In the genomic region with DNA sequence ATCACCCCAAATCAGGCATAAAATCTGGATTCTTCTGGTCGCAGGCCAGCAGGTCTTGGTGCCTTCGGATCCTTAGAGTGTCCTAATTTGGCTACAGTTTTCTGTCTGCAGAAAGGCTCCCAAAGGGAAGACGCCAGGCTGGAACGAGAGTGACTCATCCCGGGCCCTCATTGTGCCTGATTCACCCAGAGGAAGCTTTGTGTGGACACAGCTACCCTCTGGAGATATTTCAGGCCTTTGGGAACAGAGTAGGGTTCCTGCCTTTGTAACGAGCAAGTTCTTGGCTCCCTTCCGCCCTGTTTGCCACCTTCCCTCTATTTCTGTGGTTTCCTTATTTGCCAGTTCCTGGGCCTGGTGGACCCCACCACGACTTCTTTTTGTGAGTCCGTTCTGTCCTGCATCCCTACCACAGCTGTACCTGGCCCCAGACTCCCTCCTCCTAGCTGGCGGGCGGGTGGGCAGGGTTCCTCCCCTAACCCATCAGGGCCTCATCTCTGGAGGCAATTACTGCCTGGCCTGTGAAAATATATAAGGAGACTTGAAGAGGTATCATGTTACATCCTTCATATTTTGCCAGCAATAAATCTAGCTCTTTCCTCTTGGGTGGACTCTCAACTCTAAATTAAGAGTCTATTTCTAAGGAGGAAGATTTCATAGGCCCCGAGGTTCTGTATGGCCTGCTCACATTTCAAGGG, we compare ENCODE assay signal across 13 cellular contexts.
DNase-seq lines count a peak whose midpoint lies in the region; ATAC-seq and TF ChIP-seq lines count a peak whose summit lies in the region.
"Had no signal": no experiment of that assay in that cellular context is flagged by ENCODE, and none has a peak within 500 bp of the region (broad histone marks: within the 10 kb centered on the region; RNA-seq: fewer than 3 reads in every experiment).

No MANE protein-coding gene starts in this region.

- H3K4me2 ChIP-seq in fibroblast of lung (ENCODE audit: extremely low read depth, insufficient read depth, low read length): no peak overlapping the region
- H3K4me2 ChIP-seq: neural progenitor cell had no signal

- H3K36me3 ChIP-seq in fibroblast of lung (ENCODE audit: control insufficient read depth, insufficient read depth, low read length) (no peaks in the 10 kb centered on the region), gastrocnemius medialis (no peaks in the 10 kb centered on the region)
- H3K36me3 ChIP-seq: neural progenitor cell had no signal

- peak overlapping the region; percentile 27 for H2AFZ ChIP-seq in fibroblast of lung (ENCODE audit: low read length)
- H2AFZ ChIP-seq: neural progenitor cell had no signal

- intact Hi-C loops in gastrocnemius medialis (cut with DNase I; ENCODE audit: low total_unique reads): no loop called here

- H3K27ac ChIP-seq in fibroblast of lung (ENCODE audit: insufficient read depth, low read length) (peak overlapping the region; percentile 44), gastrocnemius medialis (peak overlapping the region; percentile 52 to 77 (median 61))
- H3K27ac ChIP-seq: neural progenitor cell, testis had no signal

- H3K9me3 ChIP-seq in fibroblast of lung (ENCODE audit: control insufficient read depth, insufficient read depth, low read depth, low read length) (no peaks in the 10 kb centered on the region), gastrocnemius medialis (no peaks in the 10 kb centered on the region)
- H3K9me3 ChIP-seq: testis had no signal

- H3K27me3 ChIP-seq in fibroblast of lung (ENCODE audit: control insufficient read depth, insufficient read depth, low read length) (no peaks in the 10 kb centered on the region), gastrocnemius medialis (no peaks in the 10 kb centered on the region)
- H3K27me3 ChIP-seq: neural progenitor cell, testis had no signal

- H3K4me1 ChIP-seq in fibroblast of lung (ENCODE audit: control insufficient read depth, extremely low read depth, insufficient read depth, low read length) (peaks cover 31% of the 10 kb centered on the region), gastrocnemius medialis (peaks cover 12 to 16% of the 10 kb centered on the region in 2 donors)
- H3K4me1 ChIP-seq: neural progenitor cell had no signal

- no peak for ATAC-seq in gastrocnemius medialis
- ATAC-seq in GM19467 (IDR thresholded peaks at IDR 0.05; ENCODE audit: unreplicated experiment): no peak
- ATAC-seq in GM21515 (IDR thresholded peaks at IDR 0.05; ENCODE audit: unreplicated experiment): no peak
- no peak for ATAC-seq in GM18868 (IDR thresholded peaks at IDR 0.05; ENCODE audit: unreplicated experiment)

- no peak for TF ChIP-seq CTCF in fibroblast of lung (conservative IDR thresholded peaks at IDR 0.05 in 1 of 2, IDR thresholded peaks at IDR 0.05 in 1 of 2; ENCODE audit: low read depth in 1 of 2, low read length in 2 of 2)
- TF ChIP-seq CTCF in gastrocnemius medialis (IDR thresholded peaks at IDR 0.05 in 4 of 5, conservative IDR thresholded peaks at IDR 0.05 in 1 of 5): no peak

- no peak overlapping the region for H3K4me3 ChIP-seq in fibroblast of lung (replicated peaks in 1 of 4; ENCODE audit: control extremely low read depth in 1 of 4, insufficient read depth in 1 of 4, low read depth in 3 of 4, low read length in 4 of 4)
- H3K4me3 ChIP-seq in gastrocnemius medialis: no peak overlapping the region
- H3K4me3 ChIP-seq: neural progenitor cell, testis had no signal

- DNase-seq in EL (peak; percentile 96), RPMI7951 (ENCODE audit: low read depth) (peak; percentile 96), fibroblast of lung (ENCODE audit: low read depth in 2 of 2) (peak; percentile 77 to 89), gastrocnemius medialis (no peak)
- no peak for DNase-seq in activated naive CD4-positive, alpha-beta T cell (lab: John Stamatoyannopoulos, UW)
- DNase-seq: activated CD4-positive, alpha-beta memory T cell treated with anti-CD3 and anti-CD28 coated beads for 36 hours; NCI-H1048; T-helper 1 cell; testis had no signal

- no peak for TF ChIP-seq POLR2A in gastrocnemius medialis (IDR thresholded peaks at IDR 0.05)

- no peaks in the 10 kb centered on the region for H3K79me2 ChIP-seq in fibroblast of lung (ENCODE audit: control insufficient read depth, insufficient read depth, low read length)

- H4K20me1 ChIP-seq in fibroblast of lung (ENCODE audit: control insufficient read depth, extremely low read depth, insufficient read depth, low read length): no peaks in the 10 kb centered on the region

- H3K9ac ChIP-seq in fibroblast of lung (ENCODE audit: insufficient read depth, low read length): no peak overlapping the region
- H3K9ac ChIP-seq: neural progenitor cell had no signal

- in situ Hi-C loops in gastrocnemius medialis (cut with MboI; ENCODE audit: low sequenced_read_pairs in 4 of 4): no loop called here

Comparison
In these comparisons a context has a peak if more than half of its experiments do, and no peak if none do; other contexts are left out.
1. DNase-seq: peak in EL (single experiment), RPMI7951 (single experiment) and fibroblast of lung (2 of 2); none in gastrocnemius medialis (0 of 2) and activated naive CD4-positive, alpha-beta T cell (0 of 4).